25 cellular contexts compared by ENCODE assay signal in the genomic region with DNA sequence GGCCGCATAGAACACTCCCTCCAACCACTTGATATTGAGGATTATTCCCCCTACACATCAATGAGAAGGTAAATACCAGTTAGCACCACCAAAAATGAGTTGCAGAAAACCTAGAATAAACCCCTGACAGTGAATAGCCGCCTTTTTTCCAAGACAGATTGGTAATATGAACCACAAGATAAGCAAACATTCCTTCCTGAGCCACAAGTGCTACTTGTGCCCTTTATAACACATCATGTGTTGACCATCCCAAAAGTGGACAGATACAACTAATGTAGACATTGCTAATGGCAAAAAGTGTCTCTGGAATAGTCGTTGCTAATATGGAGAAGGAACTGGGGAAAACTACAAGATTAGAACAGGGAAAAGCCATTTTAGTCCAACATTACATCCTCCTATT. TPM values are rescaled to one million over a fixed set of nuclear protein-coding genes. Genes with fewer than 3 reads are reported as not detected.
"Had no signal": no experiment of that assay in that cellular context is flagged by ENCODE, and none has a peak within 500 bp of the region (broad histone marks: within the 10 kb centered on the region; RNA-seq: fewer than 3 reads in every experiment).

No MANE protein-coding gene starts in this region.

- H3K36me3 ChIP-seq: breast epithelium, pancreas, sigmoid colon, transverse colon, uterus had no signal

- H3K4me3 ChIP-seq: breast epithelium, pancreas, psoas muscle, sigmoid colon, testis, transverse colon, uterus had no signal

- H3K4me1 ChIP-seq: breast epithelium, pancreas, psoas muscle, sigmoid colon, testis, transverse colon, uterus had no signal

- H3K27me3 ChIP-seq: breast epithelium, pancreas, sigmoid colon, testis, transverse colon, uterus had no signal

- DNase-seq: activated CD4-positive, alpha-beta memory T cell treated with anti-CD3 and anti-CD28 coated beads for 36 hours; activated CD4-positive, alpha-beta T cell treated with anti-CD3 and anti-CD28 coated beads for 48 hours; activated CD8-positive, alpha-beta memory T cell treated with anti-CD3 and anti-CD28 coated beads, Interleukin-2, amount 50 U/mL, for 48 hours; activated gamma-delta T cell; activated naive CD4-positive, alpha-beta T cell treated with anti-CD3 and anti-CD28 coated beads, Interleukin-2, amount 10 ng/mL, durations not matched to agents 7 days and 5 days; activated naive CD8-positive, alpha-beta T cell treated with anti-CD3 and anti-CD28 coated beads, Interleukin-2, amount 50 U/mL, for 24 hours; activated T-cell treated with anti-CD3 and anti-CD28 coated beads, Interleukin-2, amount 50 U/mL, for 24 hours; central memory CD4-positive, alpha-beta T cell; endodermal cell; foreskin melanocyte; left cardiac atrium; mammary epithelial cell; naive thymus-derived CD4-positive, alpha-beta T cell; nucleus accumbens; pancreas; psoas muscle; sigmoid colon; stimulated activated CD4-positive, alpha-beta T cell treated with anti-CD3 and anti-CD28 coated beads, Interleukin-2, amount 100 ng/mL, for 48 hours; stimulated activated naive CD8-positive, alpha-beta T cell treated with anti-CD3 and anti-CD28 coated beads, Interleukin-15, Interleukin-2, amounts not matched to agents 100 U/mL and 50 U/mL, for 24 hours; T-helper 1 cell; testis; transverse colon; uterus had no signal

- ATAC-seq: esophagus mucosa, pancreas, psoas muscle had no signal

- H3K27ac ChIP-seq: breast epithelium, pancreas, psoas muscle, sigmoid colon, transverse colon, uterus had no signal

- H3K9me3 ChIP-seq: breast epithelium, pancreas, psoas muscle, sigmoid colon, testis, transverse colon, uterus had no signal

RNA-seq across cellular contexts. Expression of a gene that starts 17.2 kb away (rescaled TPM):
- total RNA-seq: esophagus mucosa had no signal
- polyA plus RNA-seq: naive thymus-derived CD4-positive, alpha-beta T cell had no signal

RNA-seq across cellular contexts. Expression of a gene that starts 28.9 kb away (rescaled TPM):
- polyA plus RNA-seq: naive thymus-derived CD4-positive, alpha-beta T cell had no signal
